Comparison of ENCODE assay signal across 28 cellular contexts in genomic region chr2:51322612-51323011, GRCh38.
"Had no signal": no experiment of that assay in that cellular context is flagged by ENCODE, and none has a peak within 500 bp of the region (broad histone marks: within the 10 kb centered on the region; RNA-seq: fewer than 3 reads in every experiment).

No MANE protein-coding gene starts in this region.

- H3K27ac ChIP-seq: coronary artery, dorsolateral prefrontal cortex, epithelial cell of prostate, esophagus squamous epithelium, heart right ventricle, left lung had no signal

- H3K36me3 ChIP-seq: esophagus squamous epithelium, heart right ventricle, left lung had no signal

- H3K27me3 ChIP-seq: dorsolateral prefrontal cortex, esophagus squamous epithelium, heart right ventricle, left lung had no signal

- H3K4me1 ChIP-seq: esophagus squamous epithelium, left lung had no signal

- H3K4me3 ChIP-seq: coronary artery, dorsolateral prefrontal cortex, esophagus squamous epithelium, heart right ventricle, left lung, lung had no signal

- FAIRE-seq: colon, endometrium, frontal cortex, islet of Langerhans, keratinocyte had no signal

- H3K9me3 ChIP-seq: esophagus squamous epithelium had no signal

- ATAC-seq: esophagus mucosa; heart right ventricle; left cardiac atrium; left lung; naive thymus-derived CD4-positive, alpha-beta T cell had no signal

- DNase-seq: dermis blood vessel endothelial cell; dorsolateral prefrontal cortex; effector CD4-positive, alpha-beta T cell; effector memory CD4-positive, alpha-beta T cell; endodermal cell; erythroblast; esophagus squamous epithelium; foreskin fibroblast; glutamatergic neuron; head of caudate nucleus; hippocampal formation; left cardiac atrium; left lung; left ventricle myocardium superior; mammary epithelial cell; mesendoderm; midbrain; naive thymus-derived CD4-positive, alpha-beta T cell had no signal
